ENCODE assay signal across 21 cellular contexts in genomic region chr6:45812937-45813336, GRCh38.
DNase-seq lines count a peak whose midpoint lies in the region; ATAC-seq and TF ChIP-seq lines count a peak whose summit lies in the region.
"Had no signal": no experiment of that assay in that cellular context is flagged by ENCODE, and none has a peak within 500 bp of the region (broad histone marks: within the 10 kb centered on the region; RNA-seq: fewer than 3 reads in every experiment).

No MANE protein-coding gene starts in this region.

- peaks cover 36% of the 10 kb centered on the region for H3K4me1 ChIP-seq in SJCRH30
- no peaks in the 10 kb centered on the region for H3K4me1 ChIP-seq in neural progenitor cell
- H3K4me1 ChIP-seq: lower lobe of right lung had no signal

- peaks cover 2% of the 10 kb centered on the region for H3K9me3 Mint-ChIP-seq in neural progenitor cell
- H3K9me3 Mint-ChIP-seq: natural killer cell had no signal

- peaks cover 17% of the 10 kb centered on the region for H3K4me1 Mint-ChIP-seq in neural progenitor cell

- no peaks in the 10 kb centered on the region for H3F3A ChIP-seq in neural progenitor cell (ENCODE audit: low read depth)

- ATAC-seq in GM19328 (IDR thresholded peaks at IDR 0.05; ENCODE audit: unreplicated experiment): no peak
- ATAC-seq: HCT116, lower lobe of right lung, natural killer cell had no signal

- peak overlapping the region; percentile 82 for H3K27ac Mint-ChIP-seq in neural progenitor cell
- H3K27ac Mint-ChIP-seq: CD14-positive monocyte, natural killer cell had no signal

- no peak overlapping the region for H3K9ac ChIP-seq in neural progenitor cell

- H3K9me3 ChIP-seq in SJCRH30 (replicated peaks): no peaks in the 10 kb centered on the region
- no peaks in the 10 kb centered on the region for H3K9me3 ChIP-seq in neural progenitor cell (ENCODE audit: low read depth)
- H3K9me3 ChIP-seq: lower lobe of right lung had no signal

- H3K36me3 ChIP-seq in SJCRH30 (no peaks in the 10 kb centered on the region), neural progenitor cell (no peaks in the 10 kb centered on the region)
- H3K36me3 ChIP-seq: lower lobe of right lung had no signal

- H2AFZ ChIP-seq in neural progenitor cell (replicated peaks): no peak overlapping the region

- H3K79me2 ChIP-seq in neural progenitor cell (ENCODE audit: low read depth): no peaks in the 10 kb centered on the region

- H3K27ac ChIP-seq in SJCRH30 (no peak overlapping the region), neural progenitor cell (no peak overlapping the region)
- H3K27ac ChIP-seq: lower lobe of right lung had no signal

- no peak overlapping the region for H3K4me3 Mint-ChIP-seq in neural progenitor cell
- H3K4me3 Mint-ChIP-seq: CD14-positive monocyte, natural killer cell had no signal

- H4K20me1 ChIP-seq in neural progenitor cell (ENCODE audit: low read depth): no peaks in the 10 kb centered on the region

- H3K27me3 Mint-ChIP-seq in neural progenitor cell (ENCODE audit: insufficient read depth, low read depth): peaks cover 2% of the 10 kb centered on the region

- no peak overlapping the region for H3K4me2 ChIP-seq in neural progenitor cell

- in situ Hi-C loops in G401 (cut with HindIII; ENCODE audit: low sequenced_read_pairs): no loop called here

- DNase-seq in AG10803 (ENCODE audit: low read depth): peak; percentile 53
- DNase-seq in SJCRH30: peak; percentile 57 to 68
- peak; percentile 81 for DNase-seq in globus pallidus (ENCODE audit: low spot score)
- peak; percentile 25 for DNase-seq in neural progenitor cell (ENCODE audit: low spot score)
- DNase-seq in G401 (ENCODE audit: low spot score): no peak
- no peak for DNase-seq in effector CD8-positive, alpha-beta T cell (lab: John Stamatoyannopoulos, UW)
- DNase-seq in activated naive CD4-positive, alpha-beta T cell treated with anti-CD3 and anti-CD28 coated beads, Interleukin-2, amount 50 U/mL, for 16 hours: no peak
- DNase-seq: activated CD4-positive, alpha-beta T cell treated with anti-CD3 and anti-CD28 coated beads for 48 hours; activated CD8-positive, alpha-beta memory T cell treated with anti-CD3 and anti-CD28 coated beads, Interleukin-2, amount 50 U/mL, for 4 hours; cortex of kidney; DMS 273 treated with DMSO at 0.1 percent for 48 hours; lower lobe of right lung; natural killer cell; NCI-H1092; NCI-H69; OCI-M1; stimulated activated naive CD4-positive, alpha-beta T cell; trophoblast cell had no signal

- H3K27me3 ChIP-seq in SJCRH30: no peaks in the 10 kb centered on the region
- no peaks in the 10 kb centered on the region for H3K27me3 ChIP-seq in neural progenitor cell

- H3K4me3 ChIP-seq in AG10803 (ENCODE audit: low read length) (no peak overlapping the region), SJCRH30 (no peak overlapping the region), neural progenitor cell (no peak overlapping the region)
- H3K4me3 ChIP-seq: lower lobe of right lung had no signal

- TF ChIP-seq CTCF in AG10803 (conservative IDR thresholded peaks at IDR 0.05; ENCODE audit: low read length) (no peak), neural progenitor cell (IDR thresholded peaks at IDR 0.05) (no peak)

- no peaks in the 10 kb centered on the region for H3K36me3 Mint-ChIP-seq in neural progenitor cell
- H3K36me3 Mint-ChIP-seq: CD14-positive monocyte, natural killer cell had no signal

Comparison
In these comparisons a context has a peak if more than half of its experiments do, and no peak if none do; other contexts are left out.
1. DNase-seq: peak in AG10803 (single experiment), SJCRH30 (2 of 2), globus pallidus (single experiment) and neural progenitor cell (single experiment); none in G401 (single experiment), effector CD8-positive, alpha-beta T cell (single experiment) and activated naive CD4-positive, alpha-beta T cell treated with anti-CD3 and anti-CD28 coated beads, Interleukin-2, amount 50 U/mL, for 16 hours (single experiment).